13 cellular contexts compared by ENCODE assay signal in genomic region chr2:99818842-99819241, GRCh38.
DNase-seq lines count a peak whose midpoint lies in the region; ATAC-seq and TF ChIP-seq lines count a peak whose summit lies in the region.
"Had no signal": no experiment of that assay in that cellular context is flagged by ENCODE, and none has a peak within 500 bp of the region (broad histone marks: within the 10 kb centered on the region; RNA-seq: fewer than 3 reads in every experiment).

No MANE protein-coding gene starts in this region.

- H4K20me1 ChIP-seq in HCT116 (ENCODE audit: insufficient read depth) = no peaks in the 10 kb centered on the region

- TF ChIP-seq CTCF in HCT116 (IDR thresholded peaks at IDR 0.05 in 2 of 3, conservative IDR thresholded peaks at IDR 0.05 in 1 of 3; ENCODE audit: borderline replicate concordance in 1 of 3, insufficient read depth in 1 of 3, low read depth in 2 of 3, low read length in 2 of 3) (peak; percentile 19 to 37 (median 37); a peak in 3 of 6 replicates), fibroblast of villous mesenchyme (IDR thresholded peaks at IDR 0.05; ENCODE audit: insufficient read depth, low read depth, low read length) (peak; percentile 14)

- no TSS peak for BruUV-seq in HCT116 (replicated peaks; lab: Mats Ljungman, UMichigan)

- peaks cover 49% of the 10 kb centered on the region for H3K27me3 ChIP-seq in HCT116 (ENCODE audit: insufficient read depth, low read length)
- H3K27me3 ChIP-seq: ascending aorta had no signal

- H3K4me2 ChIP-seq in HCT116 (ENCODE audit: low read length) = no peak overlapping the region

- no peaks in the 10 kb centered on the region for H3K9me2 ChIP-seq in HCT116 (ENCODE audit: insufficient read depth)

- no peaks in the 10 kb centered on the region for H3K9me3 ChIP-seq in HCT116 (ENCODE audit: control insufficient read depth in 1 of 2, insufficient read depth in 1 of 2, low read depth in 1 of 2, low read length in 2 of 2)
- H3K9me3 ChIP-seq: ascending aorta had no signal

- H3K4me3 ChIP-seq in HCT116 (replicated peaks in 1 of 2; ENCODE audit: low read depth in 1 of 2, low read length in 2 of 2) (no peak overlapping the region), fibroblast of villous mesenchyme (ENCODE audit: low read depth, low read length) (no peak overlapping the region)
- H3K4me3 ChIP-seq: ascending aorta had no signal

- peak; percentile 51 for TF ChIP-seq RAD21 in HCT116 (IDR thresholded peaks at IDR 0.05; ENCODE audit: low read depth)

- in situ Hi-C loops in ACHN (cut with HindIII; ENCODE audit: low pct_ligation_motif_present, low pct_unique_long_range_greater_than_20kb, low sequenced_read_pairs) (no loop called here), KBM-7 (cut with MboI; ENCODE audit: low pct_unique_long_range_greater_than_20kb, low sequenced_read_pairs) (no loop called here)

- no peak overlapping the region for H2AFZ ChIP-seq in HCT116 (ENCODE audit: low read depth, low read length, poor library complexity, severe bottlenecking)

- DNase-seq in ACHN (peak; percentile 59), HCT116 (ENCODE audit: low read depth, low spot score) (peak; percentile 12), RPMI8226 (peak; percentile 24), fibroblast of villous mesenchyme (ENCODE audit: low read depth) (peak; percentile 26), putamen (ENCODE audit: low spot score) (no peak), KBM-7 (no peak), T-helper 1 cell (no peak)
- DNase-seq in activated naive CD8-positive, alpha-beta T cell treated with anti-CD3 and anti-CD28 coated beads, Interleukin-2, amount 50 U/mL, for 24 hours = no peak
- DNase-seq: activated CD8-positive, alpha-beta memory T cell treated with anti-CD3 and anti-CD28 coated beads, Interleukin-2, amount 10 ng/mL, durations not matched to agents 7 days and 5 days; NCI-H187 treated with DMSO at 0.1 percent for 48 hours; T-helper 17 cell had no signal

- no peak for TF ChIP-seq POLR2A in HCT116 (IDR thresholded peaks at IDR 0.05; ENCODE audit: borderline replicate concordance, extremely low read depth, insufficient read depth, insufficient read length)

- H3K27me3 Mint-ChIP-seq in activated naive CD8-positive, alpha-beta T cell treated with anti-CD3 and anti-CD28 coated beads, Interleukin-2, amount 50 U/mL, for 24 hours = peaks cover 2% of the 10 kb centered on the region
- H3K27me3 Mint-ChIP-seq: stimulated activated naive CD8-positive, alpha-beta T cell treated with anti-CD3 and anti-CD28 coated beads, Interleukin-15, Interleukin-2, amounts not matched to agents 100 ng/mL and 50 ng/mL, for 24 hours had no signal

- H3K79me2 ChIP-seq in HCT116 (ENCODE audit: insufficient read depth, low read length) = no peaks in the 10 kb centered on the region

- no peaks in the 10 kb centered on the region for H3K9me3 Mint-ChIP-seq in activated naive CD8-positive, alpha-beta T cell treated with anti-CD3 and anti-CD28 coated beads, Interleukin-2, amount 50 U/mL, for 24 hours
- H3K9me3 Mint-ChIP-seq: stimulated activated naive CD8-positive, alpha-beta T cell treated with anti-CD3 and anti-CD28 coated beads, Interleukin-15, Interleukin-2, amounts not matched to agents 100 ng/mL and 50 ng/mL, for 24 hours had no signal

- ATAC-seq in HCT116 = no peak
- ATAC-seq in activated naive CD8-positive, alpha-beta T cell treated with anti-CD3 and anti-CD28 coated beads, Interleukin-2, amount 50 U/mL, for 24 hours = no peak
- ATAC-seq: activated CD8-positive, alpha-beta memory T cell treated with anti-CD3 and anti-CD28 coated beads, Interleukin-2, amount 10 ng/mL, durations not matched to agents 7 days and 5 days; T-helper 17 cell had no signal

- no peaks in the 10 kb centered on the region for H3K36me3 Mint-ChIP-seq in activated naive CD8-positive, alpha-beta T cell treated with anti-CD3 and anti-CD28 coated beads, Interleukin-2, amount 50 U/mL, for 24 hours (ENCODE audit: low read depth)
- H3K36me3 Mint-ChIP-seq: activated CD8-positive, alpha-beta memory T cell treated with anti-CD3 and anti-CD28 coated beads, Interleukin-2, amount 10 ng/mL, durations not matched to agents 7 days and 5 days had no signal

- CTCF ChIA-PET in HCT116 (lab: Charles Lee) = interaction anchor here (0.7 to 2.2 kb wide), 11 partner anchors 72 to 443 kb away, joined by 3 to 24 read pairs (median 5); no protein-coding TSS in a partner anchor

- no peak overlapping the region for H3K27ac Mint-ChIP-seq in activated naive CD8-positive, alpha-beta T cell treated with anti-CD3 and anti-CD28 coated beads, Interleukin-2, amount 50 U/mL, for 24 hours
- H3K27ac Mint-ChIP-seq: activated CD8-positive, alpha-beta memory T cell treated with anti-CD3 and anti-CD28 coated beads, Interleukin-2, amount 10 ng/mL, durations not matched to agents 7 days and 5 days; stimulated activated naive CD8-positive, alpha-beta T cell treated with anti-CD3 and anti-CD28 coated beads, Interleukin-15, Interleukin-2, amounts not matched to agents 100 ng/mL and 50 ng/mL, for 24 hours; T-helper 17 cell had no signal

- H3K4me1 Mint-ChIP-seq in activated naive CD8-positive, alpha-beta T cell treated with anti-CD3 and anti-CD28 coated beads, Interleukin-2, amount 50 U/mL, for 24 hours = no peaks in the 10 kb centered on the region
- H3K4me1 Mint-ChIP-seq: activated CD8-positive, alpha-beta memory T cell treated with anti-CD3 and anti-CD28 coated beads, Interleukin-2, amount 10 ng/mL, durations not matched to agents 7 days and 5 days; T-helper 17 cell had no signal

- POLR2A ChIA-PET in HCT116 (lab: Charles Lee) = no interaction called here

- no peak overlapping the region for H3K9ac ChIP-seq in HCT116 (ENCODE audit: low read length)

- H3K4me1 ChIP-seq in HCT116 (ENCODE audit: control insufficient read depth in 1 of 2, insufficient read depth in 2 of 2, low read length in 2 of 2) = no peaks in the 10 kb centered on the region
- H3K4me1 ChIP-seq: ascending aorta had no signal

- RAD21 ChIA-PET in HCT116 (lab: Charles Lee; ENCODE audit: low non-redundant PET in 1 of 2, low total read pairs in 2 of 2, uncharacterized antibody in 2 of 2, unreplicated experiment in 2 of 2) = interaction anchor here in 1 of 2 experiments (1.1 to 1.2 kb wide), 2 partner anchors 260 to 441 kb away, joined by 3 read pairs; no protein-coding TSS in a partner anchor

- no peak overlapping the region for H3K4me3 Mint-ChIP-seq in activated naive CD8-positive, alpha-beta T cell treated with anti-CD3 and anti-CD28 coated beads, Interleukin-2, amount 50 U/mL, for 24 hours
- H3K4me3 Mint-ChIP-seq: activated CD8-positive, alpha-beta memory T cell treated with anti-CD3 and anti-CD28 coated beads, Interleukin-2, amount 10 ng/mL, durations not matched to agents 7 days and 5 days; stimulated activated naive CD8-positive, alpha-beta T cell treated with anti-CD3 and anti-CD28 coated beads, Interleukin-15, Interleukin-2, amounts not matched to agents 100 ng/mL and 50 ng/mL, for 24 hours; T-helper 17 cell had no signal

- no peaks in the 10 kb centered on the region for H3K36me3 ChIP-seq in HCT116 (ENCODE audit: control insufficient read depth in 1 of 2, insufficient read depth in 2 of 2, low read length in 2 of 2)
- H3K36me3 ChIP-seq: ascending aorta had no signal

- H3K27ac ChIP-seq in HCT116 (ENCODE audit: low read depth, low read length) = no peak overlapping the region
- H3K27ac ChIP-seq: ascending aorta had no signal

- intact Hi-C loops in HCT116 (cut with micrococcal nuclease) = loop anchor here (1.0 kb wide), 1 partner anchor 424 kb away; no protein-coding TSS in a partner anchor

TF ChIP-seq in HCT116, 20 proteins besides CTCF, POLR2A, EP300 and RAD21:
- TF ChIP-seq TCF7L2 (IDR thresholded peaks at IDR 0.05; ENCODE audit: borderline replicate concordance, extremely low read depth, insufficient read depth, insufficient read length) = no peak
- no peak for TF ChIP-seq SP1 (IDR thresholded peaks at IDR 0.05; ENCODE audit: low read depth)
- TF ChIP-seq YY1 (IDR thresholded peaks at IDR 0.05; ENCODE audit: extremely low read depth, insufficient replicate concordance, low read depth, low read length) = no peak
- no peak for TF ChIP-seq ELF1 (IDR thresholded peaks at IDR 0.05; ENCODE audit: borderline replicate concordance, low read depth)
- TF ChIP-seq EGR1 (IDR thresholded peaks at IDR 0.05; ENCODE audit: low read depth) = no peak
- no peak for TF ChIP-seq CBX3 (IDR thresholded peaks at IDR 0.05; ENCODE audit: low read depth)
- no peak for TF ChIP-seq EZH2 (IDR thresholded peaks at IDR 0.05)
- no peak for TF ChIP-seq FOSL1 (IDR thresholded peaks at IDR 0.05; ENCODE audit: low read depth)
- no peak for TF ChIP-seq ATF3 (IDR thresholded peaks at IDR 0.05)
- no peak for TF ChIP-seq ZFX (IDR thresholded peaks at IDR 0.05)
- no peak for TF ChIP-seq ZNF274 (IDR thresholded peaks at IDR 0.05; ENCODE audit: low read depth, low read length)

Comparison
In these comparisons a context has a peak if more than half of its experiments do, and no peak if none do; other contexts are left out.
1. DNase-seq: peak in ACHN (single experiment), HCT116 (single experiment), RPMI8226 (single experiment) and fibroblast of villous mesenchyme (single experiment); none in putamen (single experiment), KBM-7 (single experiment), activated naive CD8-positive, alpha-beta T cell treated with anti-CD3 and anti-CD28 coated beads, Interleukin-2, amount 50 U/mL, for 24 hours (single experiment) and T-helper 1 cell (0 of 5).